Comparison of ENCODE assay signal across 13 cellular contexts in genomic region chr10:27529010-27529783, GRCh38. TPM values are rescaled to one million over a fixed set of nuclear protein-coding genes. Genes with fewer than 3 reads are reported as not detected.
DNase-seq lines count a peak whose midpoint lies in the region; ATAC-seq, FAIRE-seq and TF ChIP-seq lines count a peak whose summit lies in the region.
"Had no signal": no experiment of that assay in that cellular context is flagged by ENCODE, and none has a peak within 500 bp of the region (broad histone marks: within the 10 kb centered on the region; RNA-seq: fewer than 3 reads in every experiment).

No MANE protein-coding gene starts in this region.

- in situ Hi-C loops in IMR-90 (cut with MboI; ENCODE audit: low sequenced_read_pairs) = no loop called here
- in situ Hi-C loops in K562 (cut with MboI) = no loop called here

- no peak overlapping the region for H3K4ac ChIP-seq in IMR-90 (ENCODE audit: low read depth, low read length)

- H3K9me3 ChIP-seq in CD4-positive, alpha-beta memory T cell (ENCODE audit: control insufficient read depth in 1 of 2, low read length in 2 of 2) = no peaks in the 10 kb centered on the region
- H3K9me3 ChIP-seq in IMR-90 (ENCODE audit: control insufficient read depth, insufficient read depth, low read length) (no peaks in the 10 kb centered on the region), K562 (replicated peaks; ENCODE audit: control insufficient read depth, insufficient read depth, low read depth, low read length) (no peaks in the 10 kb centered on the region)
- H3K9me3 ChIP-seq: stomach had no signal

- dilution Hi-C loops in IMR-90 (cut with HindIII; ENCODE audit: low sequenced_read_pairs, unreplicated experiment) = no loop called here

- no peaks in the 10 kb centered on the region for H3K9me1 ChIP-seq in IMR-90 (ENCODE audit: insufficient read depth, low read length)
- no peaks in the 10 kb centered on the region for H3K9me1 ChIP-seq in K562 (ENCODE audit: control insufficient read depth, insufficient read depth, low read length)

- no peak overlapping the region for H2AK9ac ChIP-seq in IMR-90 (replicated peaks; ENCODE audit: low read depth, low read length, poor library complexity)

- H3K79me1 ChIP-seq in IMR-90 (ENCODE audit: low read depth in 1 of 2, low read length in 2 of 2) = peaks cover 9 to 41% of the 10 kb centered on the region in 2 experiments; a peak in 3 of 4 replicates

- no CpG with 5 or more reads among the region's 3 CpGs for WGBS in IMR-90 (ENCODE audit: extremely low coverage in 2 of 2, insufficient read length in 1 of 2), 2 experiments
- WGBS in K562 (ENCODE audit: insufficient coverage, low coverage, missing lambda C conversion rate) = 0% methylated on average over 3 of the region's 3 CpGs

- H3K4me3 ChIP-seq in CD4-positive, alpha-beta memory T cell (ENCODE audit: low read length in 2 of 2) = no peak overlapping the region
- H3K4me3 ChIP-seq in IMR-90 (ENCODE audit: insufficient read depth, low read depth, low read length) (no peak overlapping the region), K562 (no peak overlapping the region), H7 (ENCODE audit: insufficient read depth, low read depth, low read length) (no peak overlapping the region)
- H3K4me3 ChIP-seq: stomach had no signal

- no peak overlapping the region for H3K14ac ChIP-seq in IMR-90 (replicated peaks; ENCODE audit: low read depth, low read length)

- no peak for TF ChIP-seq RAD21 in IMR-90 (IDR thresholded peaks at IDR 0.05; ENCODE audit: low read length)
- no peak for TF ChIP-seq RAD21 in K562 (CRISPR knock-in tag; conservative IDR thresholded peaks at IDR 0.05 in 1 of 2, IDR thresholded peaks at IDR 0.05 in 1 of 2)

- no peak overlapping the region for H3K23ac ChIP-seq in IMR-90 (ENCODE audit: low read depth, low read length)

- no peak overlapping the region for H2AK5ac ChIP-seq in IMR-90 (ENCODE audit: low read depth, low read length)

- H3K4me1 ChIP-seq in CD4-positive, alpha-beta memory T cell (ENCODE audit: insufficient read depth, low read length) = peaks cover 53% of the 10 kb centered on the region
- peaks cover 3% of the 10 kb centered on the region; the same call in 1 of the 2 replicates for H3K4me1 ChIP-seq in IMR-90 (ENCODE audit: control insufficient read depth, insufficient read depth, low read length)
- H3K4me1 ChIP-seq in K562 (replicated peaks in 1 of 2; ENCODE audit: control insufficient read depth in 2 of 2, insufficient read depth in 2 of 2, low read length in 2 of 2) = peaks cover 0 to 36% of the 10 kb centered on the region in 2 experiments; a peak in 4 of 5 replicates

- CTCF ChIA-PET in CD4-positive, alpha-beta memory T cell (lab: Charles Lee; ENCODE audit: partially characterized antibody) = interaction anchor here (0.8 kb wide), 1 partner anchor 25 kb away, joined by 3 read pairs; the partner anchor contains the start of gene RAB18
- CTCF ChIA-PET in IMR-90 (lab: Yijun Ruan, JAX) (no interaction called here), K562 (lab: Yijun Ruan, JAX; ENCODE audit: low intra/inter-chr PET ratio) (no interaction called here)

- H2BK120ac ChIP-seq in IMR-90 (ENCODE audit: low read depth, low read length) = no peak overlapping the region

- intact Hi-C loops in CD4-positive, alpha-beta memory T cell (cut with micrococcal nuclease) = no loop called here
- intact Hi-C loops in IMR-90 (cut with micrococcal nuclease) = no loop called here
- intact Hi-C loops in K562 (cut with micrococcal nuclease) = loop anchor here (10.0 kb wide), 1 partner anchor 284 kb away; the partner anchor contains the start of gene ACBD5
- intact Hi-C loops in natural killer cell (cut with micrococcal nuclease) = no loop called here

- no peak overlapping the region for H4K91ac ChIP-seq in IMR-90 (ENCODE audit: insufficient read depth, low read depth, low read length)

- H3K56ac ChIP-seq in IMR-90 (ENCODE audit: extremely low read depth, insufficient read depth, low read length) = no peak overlapping the region

- H3K79me2 ChIP-seq in K562 (ENCODE audit: control insufficient read depth, insufficient read depth, low read length) = peaks cover 85% of the 10 kb centered on the region

- H2BK5ac ChIP-seq in IMR-90 (ENCODE audit: low read depth, low read length, poor library complexity, severe bottlenecking) = peak overlapping the region; percentile 57

- peak; percentile 35; the same call in 1 of the 2 replicates for TF ChIP-seq EP300 in K562 (IDR thresholded peaks at IDR 0.05; ENCODE audit: low read length)

- peak overlapping the region in 4 of 7 donors; percentile 23 to 77 (median 34) for H3K27ac Mint-ChIP-seq in CD4-positive, alpha-beta memory T cell
- H3K27ac Mint-ChIP-seq in natural killer cell = peak overlapping the region; percentile 19 to 87
- no peak overlapping the region for H3K27ac Mint-ChIP-seq in nephron progenitor cell

- no peak for ATAC-seq in IMR-90 (ENCODE audit: low read depth)
- peak; percentile 85 for ATAC-seq in K562
- no peak for ATAC-seq in natural killer cell

- no peak for TF ChIP-seq POLR2A in IMR-90 (IDR thresholded peaks at IDR 0.05; ENCODE audit: low read depth, low read length)
- TF ChIP-seq POLR2A in K562 (conservative IDR thresholded peaks at IDR 0.05) = no peak

- no peak overlapping the region; a peak in 1 of 4 replicates for H4K8ac ChIP-seq in IMR-90 (ENCODE audit: low read depth in 2 of 2, low read length in 2 of 2)

- H3K27me3 Mint-ChIP-seq in CD4-positive, alpha-beta memory T cell = no peaks in the 10 kb centered on the region
- no peaks in the 10 kb centered on the region for H3K27me3 Mint-ChIP-seq in natural killer cell (ENCODE audit: low read depth in 2 of 2)
- H3K27me3 Mint-ChIP-seq in nephron progenitor cell (ENCODE audit: low read depth, poor library complexity) = no peaks in the 10 kb centered on the region

- H3K27ac ChIP-seq in CD4-positive, alpha-beta memory T cell (ENCODE audit: low read depth, low read length) = no peak overlapping the region
- no peak overlapping the region; the same call in 1 of the 2 replicates for H3K27ac ChIP-seq in IMR-90 (ENCODE audit: insufficient read depth, low read length)
- H3K27ac ChIP-seq in K562 (ENCODE audit: extremely low read depth, low read depth, low read length) = peak overlapping the region; percentile 91

- peaks cover 22% of the 10 kb centered on the region for H4K20me1 ChIP-seq in IMR-90 (ENCODE audit: insufficient read depth, low read length)
- H4K20me1 ChIP-seq in K562 (replicated peaks; ENCODE audit: control insufficient read depth, insufficient read depth, low read length) = no peaks in the 10 kb centered on the region

- no peak overlapping the region for H4K5ac ChIP-seq in IMR-90 (ENCODE audit: low read depth, low read length)

- no peaks in the 10 kb centered on the region for H3K9me3 Mint-ChIP-seq in CD4-positive, alpha-beta memory T cell
- H3K9me3 Mint-ChIP-seq in natural killer cell (no peaks in the 10 kb centered on the region), nephron progenitor cell (no peaks in the 10 kb centered on the region)

- H3K4me2 ChIP-seq in IMR-90 (ENCODE audit: low read depth, low read length) = no peak overlapping the region; the same call in 1 of the 2 replicates
- H3K4me2 ChIP-seq in K562 (ENCODE audit: insufficient read depth, low read length) = peak overlapping the region; percentile 40; the same call in 1 of the 2 replicates

- H2AFZ ChIP-seq in IMR-90 (replicated peaks; ENCODE audit: low read length, poor library complexity) = no peak overlapping the region
- H2AFZ ChIP-seq in K562 (ENCODE audit: low read depth, low read length) = no peak overlapping the region

- FAIRE-seq in K562 (lab: Jason Lieb, UNC) = peak; percentile 79

- peak overlapping the region in 2 of 8 donors; percentile 32 to 43 for H3K4me3 Mint-ChIP-seq in CD4-positive, alpha-beta memory T cell
- no peak overlapping the region for H3K4me3 Mint-ChIP-seq in natural killer cell
- no peak overlapping the region for H3K4me3 Mint-ChIP-seq in nephron progenitor cell

- BruUV-seq in IMR-90 (replicated peaks; lab: Mats Ljungman, UMichigan) (no TSS peak), K562 (replicated peaks; lab: Mats Ljungman, UMichigan) (TSS peak; percentile 13)

- POLR2A ChIA-PET in CD4-positive, alpha-beta memory T cell (lab: Charles Lee; ENCODE audit: partially characterized antibody) = interaction anchor here (0.7 to 1.0 kb wide), 2 partner anchors 14 to 25 kb away, joined by 3 to 5 read pairs; partner anchors contain the start of gene RAB18
- POLR2A ChIA-PET in IMR-90 (lab: Charles Lee; ENCODE audit: unreplicated experiment) = no interaction called here
- POLR2A ChIA-PET in K562 (lab: Yijun Ruan, JAX) = interaction anchor here (0.6 to 1.4 kb wide), 6 partner anchors 10 to 832 kb away, joined by 3 to 6 read pairs (median 4); partner anchors contain the start of gene RAB18

- H3K9ac ChIP-seq in IMR-90 (ENCODE audit: low read depth, low read length) (no peak overlapping the region), K562 (ENCODE audit: insufficient read depth in 1 of 2, low read depth in 2 of 2, low read length in 2 of 2) (peak overlapping the region in 1 of 2 experiments; percentile 72; a peak in 2 of 4 replicates)

- no peak overlapping the region for H2BK20ac ChIP-seq in IMR-90 (ENCODE audit: low read depth, low read length)

- no peak overlapping the region for H2BK15ac ChIP-seq in IMR-90 (ENCODE audit: low read depth, low read length)

- no peak for DNase-seq in CD4-positive, alpha-beta memory T cell
- DNase-seq in IMR-90 = peak; percentile 31
- peak; percentile 44 to 70 (median 58) for DNase-seq in K562 (ENCODE audit: extremely low read depth in 1 of 4, low spot score in 3 of 4)
- no peak for DNase-seq in natural killer cell
- DNase-seq in nephron progenitor cell = no peak
- no peak for DNase-seq in H7
- DNase-seq in NCI-H1092 (lab: John Stamatoyannopoulos, UW) = no peak
- DNase-seq in COLO829 (ENCODE audit: low spot score) = no peak
- DNase-seq: activated CD8-positive, alpha-beta memory T cell treated with anti-CD3 and anti-CD28 coated beads, Interleukin-2, amount 50 U/mL, for 4 hours; caudate nucleus; kidney glomerular epithelial cell; NCI-H146; stomach had no signal

- no peak for TF ChIP-seq CTCF in IMR-90 (conservative IDR thresholded peaks at IDR 0.05; ENCODE audit: low read depth, low read length)
- no peak for TF ChIP-seq CTCF in K562 (IDR thresholded peaks at IDR 0.05 in 2 of 3, conservative IDR thresholded peaks at IDR 0.05 in 1 of 3; ENCODE audit: insufficient read depth in 2 of 3, low read depth in 1 of 3, low read length in 3 of 3)
- no peak for TF ChIP-seq CTCF in natural killer cell (IDR thresholded peaks at IDR 0.05)
- no peak for TF ChIP-seq CTCF in nephron progenitor cell (IDR thresholded peaks at IDR 0.05)

- H3K18ac ChIP-seq in IMR-90 (ENCODE audit: low read depth, low read length) = no peak overlapping the region

- H3K4me1 Mint-ChIP-seq in CD4-positive, alpha-beta memory T cell = peaks cover 34 to 68% (median 53%) of the 10 kb centered on the region in 4 donors
- H3K4me1 Mint-ChIP-seq in natural killer cell = peaks cover 51% of the 10 kb centered on the region in 2 donors
- no peaks in the 10 kb centered on the region for H3K4me1 Mint-ChIP-seq in nephron progenitor cell

- H3K27me3 ChIP-seq in CD4-positive, alpha-beta memory T cell (ENCODE audit: insufficient read depth, low read length) = no peaks in the 10 kb centered on the region
- no peaks in the 10 kb centered on the region for H3K27me3 ChIP-seq in IMR-90 (ENCODE audit: control insufficient read depth, insufficient read depth, low read length)
- H3K27me3 ChIP-seq in K562 (ENCODE audit: control insufficient read depth in 2 of 2, insufficient read depth in 2 of 2, low read length in 2 of 2) = no peaks in the 10 kb centered on the region
- H3K27me3 ChIP-seq in H7 (ENCODE audit: control insufficient read depth, insufficient read depth, low read length) = no peaks in the 10 kb centered on the region
- H3K27me3 ChIP-seq: stomach had no signal

- peaks cover 7% of the 10 kb centered on the region in 2 donors for H3K36me3 Mint-ChIP-seq in CD4-positive, alpha-beta memory T cell
- H3K36me3 Mint-ChIP-seq in natural killer cell = peaks cover 7% of the 10 kb centered on the region
- H3K36me3 Mint-ChIP-seq in nephron progenitor cell (ENCODE audit: low read depth) = peaks cover 3% of the 10 kb centered on the region

- peaks cover 3% of the 10 kb centered on the region for H3K36me3 ChIP-seq in CD4-positive, alpha-beta memory T cell (ENCODE audit: insufficient read depth, low read length)
- H3K36me3 ChIP-seq in IMR-90 (ENCODE audit: control insufficient read depth, insufficient read depth, low read length) = peaks cover 5% of the 10 kb centered on the region
- H3K36me3 ChIP-seq in K562 (ENCODE audit: control insufficient read depth, insufficient read depth, low read length) = peaks cover 12% of the 10 kb centered on the region; the same call in 2 of the 3 replicates
- H3K36me3 ChIP-seq in H7 (replicated peaks; ENCODE audit: control insufficient read depth, insufficient read depth, low read length) = no peaks in the 10 kb centered on the region; the same call in 1 of the 2 replicates

RNA-seq across cellular contexts. Expression of gene RAB18, which starts 25.1 kb away (rescaled TPM):
- total RNA-seq in CD4-positive, alpha-beta memory T cell = 10 to 100 TPM; 83.3 to 88.5 TPM
- polyA plus RNA-seq in CD4-positive, alpha-beta memory T cell = 100 to 1,000 TPM; 117 to 171 TPM
- total RNA-seq in IMR-90 (2012; rRNA removed) (17.6 and 53.0 TPM in 2 replicates), K562 (2014; rRNA removed) (10.5 and 11.2 TPM in 2 replicates), K562 (2014; rRNA removed; fragmentation: Illumina TruSeq; extraction: Trizol) (35.9 and 42.1 TPM in 2 replicates), K562 (2015; rRNA removed; fragmentation: Illumina TruSeq; extraction: Trizol) (23.5 and 30.0 TPM in 2 replicates), K562 (2021) (32.5 and 37.4 TPM in 2 replicates), natural killer cell (100 to 1,000 TPM; 122 to 132 (median 122) TPM)
- polyA plus RNA-seq in IMR-90 (2012; rRNA removed) (29.1 and 38.8 TPM in 2 replicates), K562 (2011; rRNA removed) (29.5 and 41.0 TPM in 2 replicates), K562 (2014; fragmentation: Illumina TruSeq; extraction: Trizol) (19.6 and 21.4 TPM in 2 replicates), K562 (2014; fragmentation: Nextera tagmentation; extraction: Ambion mirVana) (10 to 100 TPM; 38.6 to 46.3 TPM), K562 (2014; rRNA removed) (21.8 and 22.7 TPM in 2 replicates)
- polyA plus RNA-seq in IMR-90 (2012; cell fraction: cytosol; rRNA removed) = 1.9 and 2.4 TPM in 2 replicates
- 0.76 and 10.9 TPM in 2 replicates for polyA plus RNA-seq in IMR-90 (2012; cell fraction: nucleus; rRNA removed; ENCODE audit: low replicate concordance)
- total RNA-seq in K562 (2011; cell fraction: chromatin; rRNA removed; ENCODE audit: low replicate concordance) = 28.2 and 92.9 TPM in 2 replicates
- total RNA-seq in K562 (2011; cell fraction: nucleolus; rRNA removed) = 12.0 and 14.6 TPM in 2 replicates
- total RNA-seq in K562 (2011; cell fraction: nucleoplasm; rRNA removed) = 50.4 and 96.9 TPM in 2 replicates
- polyA plus RNA-seq in K562 (2011; cell fraction: cytosol; rRNA removed) = 4.5 and 9.8 TPM in 2 replicates
- polyA plus RNA-seq in K562 (2011; cell fraction: nucleus; rRNA removed) = 14.9 and 40.7 TPM in 2 replicates
- 23.9 and 29.4 TPM in 2 replicates for polyA plus RNA-seq in K562 (2012)
- 27.8 and 27.9 TPM in 2 replicates for polyA minus RNA-seq in K562 (2011; rRNA and poly(A)+ RNA removed)
- polyA minus RNA-seq in K562 (2011; cell fraction: cytosol; rRNA and poly(A)+ RNA removed) = 6.9 and 13.0 TPM in 2 replicates
- 19.4 and 34.5 TPM in 2 replicates for polyA minus RNA-seq in K562 (2011; cell fraction: nucleus; rRNA and poly(A)+ RNA removed)
- total RNA-seq in H7 (2014; rRNA removed; shearing (Covaris generic)) = 33.3 and 35.3 TPM in 2 replicates

Comparison
In these comparisons a context has a peak if more than half of its experiments do, and no peak if none do; other contexts are left out.
1. DNase-seq: peak in IMR-90 (single experiment) and K562 (4 of 4); none in CD4-positive, alpha-beta memory T cell (0 of 5), natural killer cell (single experiment), nephron progenitor cell (single experiment), H7 (single experiment), NCI-H1092 (single experiment) and COLO829 (single experiment).